ENCODE assay signal across 8 cellular contexts in genomic region chr2:197198890-197199289, GRCh38.
DNase-seq lines count a peak whose midpoint lies in the region; ATAC-seq and TF ChIP-seq lines count a peak whose summit lies in the region.

No MANE protein-coding gene starts in this region.

- H3K14ac ChIP-seq in mesenchymal stem cell (ENCODE audit: low read length in 2 of 2), result no peak overlapping the region

- no peak overlapping the region for H3K23ac ChIP-seq in mesenchymal stem cell (ENCODE audit: low read length in 2 of 2)

- H3K36me3 ChIP-seq in left ventricle myocardium inferior (no peaks in the 10 kb centered on the region), A673 (ENCODE audit: insufficient read depth, low read length, poor library complexity, severe bottlenecking) (no peaks in the 10 kb centered on the region), mesenchymal stem cell (ENCODE audit: control insufficient read depth in 1 of 2, insufficient read depth in 2 of 2, low read depth in 1 of 2, low read length in 2 of 2) (no peaks in the 10 kb centered on the region)

- H3K4me1 ChIP-seq in left ventricle myocardium inferior, result peaks cover 42% of the 10 kb centered on the region
- no peaks in the 10 kb centered on the region for H3K4me1 ChIP-seq in A673 (ENCODE audit: insufficient read depth, low read length, poor library complexity, severe bottlenecking)
- no peaks in the 10 kb centered on the region for H3K4me1 ChIP-seq in mesenchymal stem cell (ENCODE audit: control insufficient read depth, insufficient read depth, low read depth, low read length)

- H3K9ac ChIP-seq in mesenchymal stem cell (ENCODE audit: low read length), result no peak overlapping the region

- peak overlapping the region; percentile 23 for H3K27ac ChIP-seq in left ventricle myocardium inferior (replicated peaks)
- H3K27ac ChIP-seq in A673 (ENCODE audit: low read depth, low read length, poor library complexity, severe bottlenecking), result no peak overlapping the region
- no peak overlapping the region for H3K27ac ChIP-seq in mesenchymal stem cell (ENCODE audit: low read length, poor library complexity, severe bottlenecking)

- no peak for TF ChIP-seq CTCF in left ventricle myocardium inferior (IDR thresholded peaks at IDR 0.05; ENCODE audit: borderline replicate concordance)
- no peak for TF ChIP-seq CTCF in A673 (conservative IDR thresholded peaks at IDR 0.05; ENCODE audit: low read depth, low read length)

- DNase-seq in NAMALWA (ENCODE audit: low spot score) (peak; percentile 97), activated T-cell treated with anti-CD3 and anti-CD28 coated beads for 1 hour (ENCODE audit: low read depth) (peak; percentile 66), left ventricle myocardium inferior (peak; percentile 47), A673 (ENCODE audit: low spot score) (no peak), mesenchymal stem cell (no peak)
- DNase-seq in stimulated activated CD8-positive, alpha-beta memory T cell treated with anti-CD3 and anti-CD28 coated beads, Interleukin-12 subunit alpha, Interleukin-12 subunit beta, amount 100 ng/mL, for 4 hours (ENCODE audit: low read depth), result peak; percentile 70

- peak; percentile 96 for ATAC-seq in GM21723 (IDR thresholded peaks at IDR 0.05; ENCODE audit: unreplicated experiment)

- WGBS in mesenchymal stem cell, result 83% methylated on average over 7 of the region's 12 CpGs

- POLR2A ChIA-PET in A673 (lab: Charles Lee; ENCODE audit: low non-redundant PET), result no interaction called here

- H3K27me3 ChIP-seq in left ventricle myocardium inferior (ENCODE audit: low read depth), result no peaks in the 10 kb centered on the region
- no peaks in the 10 kb centered on the region for H3K27me3 ChIP-seq in A673 (replicated peaks; ENCODE audit: insufficient read depth, low read depth, low read length, poor library complexity)
- no peaks in the 10 kb centered on the region for H3K27me3 ChIP-seq in mesenchymal stem cell (ENCODE audit: control insufficient read depth in 1 of 2, insufficient read depth in 1 of 2, low read length in 2 of 2)

- no peak overlapping the region for H3K4ac ChIP-seq in mesenchymal stem cell (ENCODE audit: low read depth in 1 of 2, low read length in 2 of 2)

- H2BK5ac ChIP-seq in mesenchymal stem cell (ENCODE audit: low read depth, low read length, poor library complexity, severe bottlenecking), result no peak overlapping the region

- H4K91ac ChIP-seq in mesenchymal stem cell (ENCODE audit: low read length), result no peak overlapping the region

- no peak overlapping the region for H3K4me2 ChIP-seq in mesenchymal stem cell (ENCODE audit: low read length, poor library complexity, severe bottlenecking)

- H2BK12ac ChIP-seq in mesenchymal stem cell (ENCODE audit: low read length in 2 of 2), result no peak overlapping the region

- H2AK5ac ChIP-seq in mesenchymal stem cell (ENCODE audit: low read length, severe bottlenecking), result no peak overlapping the region

- no peak overlapping the region for H2BK120ac ChIP-seq in mesenchymal stem cell (ENCODE audit: low read depth, low read length)

- H3K9me3 ChIP-seq in left ventricle myocardium inferior (replicated peaks) (no peaks in the 10 kb centered on the region), A673 (ENCODE audit: low read depth, low read length, poor library complexity, severe bottlenecking) (no peaks in the 10 kb centered on the region), mesenchymal stem cell (ENCODE audit: control insufficient read depth, low read length) (no peaks in the 10 kb centered on the region)

- H2BK15ac ChIP-seq in mesenchymal stem cell (ENCODE audit: low read depth, poor library complexity, severe bottlenecking), result no peak overlapping the region

- H4K8ac ChIP-seq in mesenchymal stem cell (ENCODE audit: low read length), result no peak overlapping the region

- no TSS peak for BruUV-seq in A673 (replicated peaks; lab: Mats Ljungman, UMichigan)

- H2AFZ ChIP-seq in mesenchymal stem cell (ENCODE audit: low read depth, low read length), result no peak overlapping the region

- CTCF ChIA-PET in A673 (lab: Charles Lee), result interaction anchor here (0.6 kb wide), 1 partner anchor 120 kb away, joined by 4 read pairs; no protein-coding TSS in a partner anchor

- no peak overlapping the region for H3K18ac ChIP-seq in mesenchymal stem cell (ENCODE audit: low read depth in 1 of 2, low read length in 2 of 2)

- H3K79me1 ChIP-seq in mesenchymal stem cell (replicated peaks; ENCODE audit: low read length, poor library complexity, severe bottlenecking), result peaks cover 3% of the 10 kb centered on the region

- H3K4me3 ChIP-seq in GM08714 (ENCODE audit: low read length) (peak overlapping the region; percentile 33; the same call in 1 of the 2 replicates), left ventricle myocardium inferior (peak overlapping the region; percentile 31), A673 (ENCODE audit: low read depth, low read length, poor library complexity, severe bottlenecking) (no peak overlapping the region), mesenchymal stem cell (ENCODE audit: insufficient read depth in 1 of 2, low read depth in 1 of 2, low read length in 2 of 2) (no peak overlapping the region)

- intact Hi-C loops in left ventricle myocardium inferior (cut with micrococcal nuclease) (loop anchor here (10.0 kb wide), 1 partner anchor 176 kb away; no protein-coding TSS in a partner anchor), A673 (cut with micrococcal nuclease; ENCODE audit: unreplicated experiment) (no loop called here)

Comparison
In these comparisons a context has a peak if more than half of its experiments do, and no peak if none do; other contexts are left out.
1. H3K4me3 ChIP-seq: peak in GM08714 (single experiment) and left ventricle myocardium inferior (single experiment); none in A673 (single experiment) and mesenchymal stem cell (0 of 2).
2. DNase-seq: peak in NAMALWA (single experiment), activated T-cell treated with anti-CD3 and anti-CD28 coated beads for 1 hour (single experiment), left ventricle myocardium inferior (single experiment) and stimulated activated CD8-positive, alpha-beta memory T cell treated with anti-CD3 and anti-CD28 coated beads, Interleukin-12 subunit alpha, Interleukin-12 subunit beta, amount 100 ng/mL, for 4 hours (single experiment); none in A673 (single experiment) and mesenchymal stem cell (single experiment).